ENCODE assay signal across 24 cellular contexts in genomic region chr4:159305129-159305528, GRCh38.
"Had no signal": no experiment of that assay in that cellular context is flagged by ENCODE, and none has a peak within 500 bp of the region (broad histone marks: within the 10 kb centered on the region; RNA-seq: fewer than 3 reads in every experiment).

No MANE protein-coding gene starts in this region.

- H3K4me1 ChIP-seq: lower lobe of right lung, testis had no signal

- H3K36me3 ChIP-seq: gastrocnemius medialis, ovary had no signal

- FAIRE-seq: endothelial cell of umbilical vein, keratinocyte had no signal

- H3K27ac ChIP-seq: coronary artery, gastrocnemius medialis, lower lobe of right lung, ovary, psoas muscle, sigmoid colon, skin epidermis, spleen, testis, tibial artery had no signal

- DNase-seq: dermis blood vessel endothelial cell; effector memory CD4-positive, alpha-beta T cell; gastrocnemius medialis; head of caudate nucleus; left ventricle myocardium superior; lower lobe of right lung; natural killer cell; occipital lobe; ovary; posterior cingulate gyrus; psoas muscle; right cardiac atrium; sigmoid colon; spleen; stimulated activated CD4-positive, alpha-beta T cell treated with anti-CD3 and anti-CD28 coated beads, Interleukin-4, amount 100 ng/mL, for 4 hours; stimulated activated naive CD8-positive, alpha-beta T cell treated with anti-CD3 and anti-CD28 coated beads, Interleukin-15, Interleukin-2, amounts not matched to agents 100 U/mL and 50 U/mL, for 24 hours; substantia nigra; testis; tibial artery had no signal

- H3K27me3 ChIP-seq: gastrocnemius medialis, ovary, sigmoid colon, spleen, testis, tibial artery had no signal

- H3K4me3 ChIP-seq: coronary artery, gastrocnemius medialis, lower lobe of right lung, ovary, psoas muscle, sigmoid colon, skin epidermis, spleen, testis, tibial artery had no signal

- H3K9me3 ChIP-seq: gastrocnemius medialis, lower lobe of right lung, ovary, psoas muscle, sigmoid colon, testis had no signal

- ATAC-seq: gastrocnemius medialis; left ventricle myocardium superior; lower lobe of right lung; natural killer cell; psoas muscle; right cardiac atrium; stimulated activated memory B cell treated with anti-CD40 and anti-IgM and Interleukin-4, amounts not matched to agents 10 μg/mL and 1 μg/mL and 100 μg/mL, for 72 hours; stimulated activated naive CD8-positive, alpha-beta T cell treated with anti-CD3 and anti-CD28 coated beads, Interleukin-15, Interleukin-2, amounts not matched to agents 100 U/mL and 50 U/mL, for 24 hours had no signal
